Comparison of ENCODE assay signal across 16 cellular contexts in the genomic region with DNA sequence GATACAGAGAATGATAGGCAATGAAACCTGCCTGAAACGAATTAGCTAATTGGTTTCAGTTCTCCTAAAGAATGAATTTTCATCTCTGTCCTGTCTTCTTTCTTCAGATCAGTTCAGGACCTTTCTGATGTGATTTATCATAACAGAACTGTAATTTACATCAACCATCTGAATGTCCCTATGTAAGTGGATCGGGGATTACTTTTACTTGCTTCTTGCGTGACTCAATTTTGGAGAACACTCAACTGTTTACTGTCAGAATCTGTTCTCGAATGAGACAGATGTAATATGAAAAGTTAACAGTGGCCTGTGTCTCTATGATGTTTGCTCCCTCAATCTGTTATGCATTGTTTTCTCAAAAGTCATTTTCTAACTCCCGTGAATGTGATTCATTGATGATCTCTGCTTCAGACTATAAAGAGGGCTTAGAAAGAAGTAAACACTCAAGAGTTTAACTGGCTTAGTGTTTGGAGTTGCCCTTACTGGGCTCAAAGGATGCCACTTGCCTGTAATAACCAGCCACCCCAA.
DNase-seq lines count a peak whose midpoint lies in the region; ATAC-seq and TF ChIP-seq lines count a peak whose summit lies in the region.
"Had no signal": no experiment of that assay in that cellular context is flagged by ENCODE, and none has a peak within 500 bp of the region (broad histone marks: within the 10 kb centered on the region; RNA-seq: fewer than 3 reads in every experiment).

No MANE protein-coding gene starts in this region.

- DNase-seq in GM12865 (ENCODE audit: low read depth) (peak; percentile 23), MG63 (peak; percentile 48), mesothelial cell of epicardium (ENCODE audit: low spot score in 2 of 2, unreplicated experiment in 2 of 2) (no peak), GDM1 (lab: John Stamatoyannopoulos, UW) (no peak), C1 segment of cervical spinal cord (lab: John Stamatoyannopoulos, UW) (no peak)
- DNase-seq: activated T-cell treated with anti-CD3 and anti-CD28 coated beads, Interleukin-2, amount 50 U/mL, for 24 hours; anterior cingulate cortex; erythroblast; natural killer cell; NCI-H1436 treated with DMSO at 0.1 percent for 48 hours; NCI-H524 treated with DMSO at 0.1 percent for 48 hours; retina; T-cell had no signal

- H3K27me3 ChIP-seq in MG63: no peaks in the 10 kb centered on the region

- ATAC-seq in GM19035 (IDR thresholded peaks at IDR 0.05; ENCODE audit: unreplicated experiment) (peak; percentile 49), HG03108 (IDR thresholded peaks at IDR 0.05; ENCODE audit: unreplicated experiment) (no peak)
- ATAC-seq: natural killer cell, Panc1, T-cell had no signal

- peaks cover 4% of the 10 kb centered on the region; the same call in 1 of the 2 replicates for H3K9me3 ChIP-seq in MG63

- H3K4me3 ChIP-seq in GM12865 (ENCODE audit: low read depth, low read length) (no peak overlapping the region), MG63 (no peak overlapping the region)

- peaks cover 50% of the 10 kb centered on the region for H3K4me1 Mint-ChIP-seq in mesothelial cell of epicardium
- H3K4me1 Mint-ChIP-seq: natural killer cell, T-cell had no signal

- H3K4me3 Mint-ChIP-seq in mesothelial cell of epicardium: no peak overlapping the region
- H3K4me3 Mint-ChIP-seq: activated T-cell treated with anti-CD3 and anti-CD28 coated beads, Interleukin-2, amount 50 U/mL, for 24 hours; natural killer cell; T-cell had no signal

- TF ChIP-seq CTCF in GM12865 (IDR thresholded peaks at IDR 0.05; ENCODE audit: insufficient read depth, low read depth, low read length, missing control alignments) (no peak), mesothelial cell of epicardium (IDR thresholded peaks at IDR 0.05; ENCODE audit: unreplicated experiment) (no peak)

- no peaks in the 10 kb centered on the region for H3K27me3 Mint-ChIP-seq in mesothelial cell of epicardium (ENCODE audit: low read depth)

- H3K36me3 ChIP-seq in MG63: no peaks in the 10 kb centered on the region

- peaks cover 22% of the 10 kb centered on the region for H3K9me3 Mint-ChIP-seq in mesothelial cell of epicardium

- peaks cover 17% of the 10 kb centered on the region for H3K36me3 Mint-ChIP-seq in mesothelial cell of epicardium
- H3K36me3 Mint-ChIP-seq: natural killer cell had no signal

- H3K27ac Mint-ChIP-seq in mesothelial cell of epicardium: peak overlapping the region; percentile 93
- H3K27ac Mint-ChIP-seq: activated T-cell treated with anti-CD3 and anti-CD28 coated beads, Interleukin-2, amount 50 U/mL, for 24 hours; natural killer cell; T-cell had no signal

Comparison
In these comparisons a context has a peak if more than half of its experiments do, and no peak if none do; other contexts are left out.
1. DNase-seq: peak in GM12865 (single experiment) and MG63 (single experiment); none in mesothelial cell of epicardium (0 of 2), GDM1 (single experiment) and C1 segment of cervical spinal cord (0 of 14).